Comparison of ENCODE assay signal across 8 cellular contexts in the genomic region with DNA sequence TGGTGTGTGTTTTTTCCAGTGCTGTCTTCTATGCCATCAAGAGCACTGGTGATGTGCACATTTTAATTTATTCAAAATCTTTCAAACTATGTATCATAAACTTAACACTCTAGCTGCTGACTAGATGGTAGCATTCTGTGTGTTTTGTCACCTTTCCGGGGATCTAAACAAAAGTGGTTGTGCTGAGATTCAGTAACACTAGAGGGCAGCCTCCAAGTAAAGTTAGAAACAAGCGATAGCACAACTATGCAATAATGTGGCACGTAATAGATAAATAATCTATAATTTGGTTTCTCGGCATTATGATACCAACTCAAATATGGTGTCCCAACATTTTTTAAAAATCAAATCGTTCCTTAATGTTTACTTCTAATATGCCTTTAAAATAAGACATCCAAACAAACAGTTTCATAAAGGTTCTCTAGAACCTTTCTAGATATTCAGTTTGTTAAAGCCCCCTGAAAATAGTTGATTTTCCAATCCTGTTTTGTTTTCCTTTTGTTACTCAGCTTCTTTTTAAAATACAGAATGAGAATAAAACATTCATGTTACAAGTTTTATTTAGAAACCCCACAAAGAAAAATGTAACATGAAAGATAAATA. TPM values are rescaled to one million over a fixed set of nuclear protein-coding genes. Genes with fewer than 3 reads are reported as not detected.
DNase-seq lines count a peak whose midpoint lies in the region; ATAC-seq and TF ChIP-seq lines count a peak whose summit lies in the region.

No MANE protein-coding gene starts in this region.

- H2AK5ac ChIP-seq in mesenchymal stem cell (ENCODE audit: low read length, severe bottlenecking): no peak overlapping the region

- H3K23ac ChIP-seq in mesenchymal stem cell (ENCODE audit: low read length in 2 of 2): no peak overlapping the region

- no peak overlapping the region for H2BK12ac ChIP-seq in mesenchymal stem cell (ENCODE audit: low read length in 2 of 2)

- in situ Hi-C loops in astrocyte of the spinal cord (cut with HindIII; ENCODE audit: low sequenced_read_pairs): no loop called here

- no peak overlapping the region for H3K4me3 Mint-ChIP-seq in naive thymus-derived CD8-positive, alpha-beta T cell

- no peak overlapping the region for H3K27ac ChIP-seq in mesenchymal stem cell (ENCODE audit: low read length, poor library complexity, severe bottlenecking)

- no peak overlapping the region for H4K91ac ChIP-seq in mesenchymal stem cell (ENCODE audit: low read length)

- no peaks in the 10 kb centered on the region for H3K9me3 ChIP-seq in mesenchymal stem cell (ENCODE audit: control insufficient read depth, low read length)

- no peaks in the 10 kb centered on the region for H3K27me3 ChIP-seq in mesenchymal stem cell (ENCODE audit: control insufficient read depth in 1 of 2, insufficient read depth in 1 of 2, low read length in 2 of 2)

- H2BK5ac ChIP-seq in mesenchymal stem cell (ENCODE audit: low read depth, low read length, poor library complexity, severe bottlenecking): no peak overlapping the region

- WGBS in mesenchymal stem cell: 48% methylated on average over 4 of the region's 5 CpGs

- H3K4me1 ChIP-seq in mesenchymal stem cell (ENCODE audit: control insufficient read depth, insufficient read depth, low read depth, low read length): no peaks in the 10 kb centered on the region

- H3K14ac ChIP-seq in mesenchymal stem cell (ENCODE audit: low read length in 2 of 2): no peak overlapping the region

- peaks cover 0 to 2% of the 10 kb centered on the region in 2 experiments for H3K36me3 ChIP-seq in mesenchymal stem cell (ENCODE audit: control insufficient read depth in 1 of 2, insufficient read depth in 2 of 2, low read depth in 1 of 2, low read length in 2 of 2)

- H3K9me3 Mint-ChIP-seq in naive thymus-derived CD8-positive, alpha-beta T cell: no peaks in the 10 kb centered on the region

- no peak overlapping the region for H3K27ac Mint-ChIP-seq in naive thymus-derived CD8-positive, alpha-beta T cell

- peaks cover 0 to 3% (median 0%) of the 10 kb centered on the region in 3 donors for H3K36me3 Mint-ChIP-seq in naive thymus-derived CD8-positive, alpha-beta T cell

- no peak overlapping the region for H3K4ac ChIP-seq in mesenchymal stem cell (ENCODE audit: low read depth in 1 of 2, low read length in 2 of 2)

- H3K18ac ChIP-seq in mesenchymal stem cell (ENCODE audit: low read depth in 1 of 2, low read length in 2 of 2): no peak overlapping the region

- H3K27me3 Mint-ChIP-seq in naive thymus-derived CD8-positive, alpha-beta T cell: peaks cover 0 to 2% (median 0%) of the 10 kb centered on the region in 5 donors

- H2AFZ ChIP-seq in mesenchymal stem cell (ENCODE audit: low read depth, low read length): no peak overlapping the region

- no peak overlapping the region for H4K8ac ChIP-seq in mesenchymal stem cell (ENCODE audit: low read length)

- TF ChIP-seq CTCF in GM10266 (IDR thresholded peaks at IDR 0.05; ENCODE audit: control insufficient read depth, insufficient read depth, low read depth, missing control alignments): peak; percentile 56
- TF ChIP-seq CTCF in astrocyte of the spinal cord (IDR thresholded peaks at IDR 0.05; ENCODE audit: low read depth, low read length): peak; percentile 70

- no peak overlapping the region for H2BK120ac ChIP-seq in mesenchymal stem cell (ENCODE audit: low read depth, low read length)

- no peak overlapping the region for H2BK15ac ChIP-seq in mesenchymal stem cell (ENCODE audit: low read depth, poor library complexity, severe bottlenecking)

- H3K79me1 ChIP-seq in mesenchymal stem cell (replicated peaks; ENCODE audit: low read length, poor library complexity, severe bottlenecking): peaks cover 21% of the 10 kb centered on the region

- H3K4me2 ChIP-seq in mesenchymal stem cell (ENCODE audit: low read length, poor library complexity, severe bottlenecking): no peak overlapping the region

- peak; percentile 63 for ATAC-seq in HG03354 (IDR thresholded peaks at IDR 0.05; ENCODE audit: poor library complexity, severe bottlenecking, unreplicated experiment)
- no peak for ATAC-seq in GM19397 (IDR thresholded peaks at IDR 0.05; ENCODE audit: unreplicated experiment)
- ATAC-seq in naive thymus-derived CD8-positive, alpha-beta T cell: no peak

- H3K4me1 Mint-ChIP-seq in naive thymus-derived CD8-positive, alpha-beta T cell: peaks cover 0 to 7% (median 0%) of the 10 kb centered on the region in 4 donors

- no peak overlapping the region for H3K9ac ChIP-seq in mesenchymal stem cell (ENCODE audit: low read length)

- H3K4me3 ChIP-seq in astrocyte of the spinal cord (ENCODE audit: low read depth, low read length): no peak overlapping the region
- no peak overlapping the region for H3K4me3 ChIP-seq in mesenchymal stem cell (ENCODE audit: insufficient read depth in 1 of 2, low read depth in 1 of 2, low read length in 2 of 2)

- peak; percentile 31 for DNase-seq in GM10266 (ENCODE audit: extremely low spot score)
- peak; percentile 25 for DNase-seq in astrocyte of the spinal cord (ENCODE audit: low read depth, low spot score)
- peak; percentile 47 for DNase-seq in mesenchymal stem cell
- DNase-seq in globus pallidus (ENCODE audit: low spot score): no peak
- no peak for DNase-seq in naive thymus-derived CD8-positive, alpha-beta T cell
- no peak for DNase-seq in NK-92 treated with Interleukin-12 subunit alpha and Interleukin-12 subunit beta, amount 100 ng/mL, for 24 hours (lab: John Stamatoyannopoulos, UW)

- POLR2A ChIA-PET in naive thymus-derived CD8-positive, alpha-beta T cell (lab: Charles Lee): no interaction called here

RNA-seq across cellular contexts. Expression of a gene that starts 16.9 kb away (rescaled TPM):
- 8.8 TPM for polyA plus RNA-seq in mesenchymal stem cell (2013, experiment 1 of 2)
- 8.0 TPM for polyA plus RNA-seq in mesenchymal stem cell (2013, experiment 2 of 2)
- not detected for total RNA-seq in naive thymus-derived CD8-positive, alpha-beta T cell
- under 1 TPM; 0.18 to 0.69 (median 0.22) TPM for polyA plus RNA-seq in naive thymus-derived CD8-positive, alpha-beta T cell

Comparison
In these comparisons a context has a peak if more than half of its experiments do, and no peak if none do; other contexts are left out.
1. DNase-seq: peak in GM10266 (single experiment), astrocyte of the spinal cord (single experiment) and mesenchymal stem cell (single experiment); none in globus pallidus (single experiment), naive thymus-derived CD8-positive, alpha-beta T cell (0 of 10) and NK-92 treated with Interleukin-12 subunit alpha and Interleukin-12 subunit beta, amount 100 ng/mL, for 24 hours (single experiment).